In the genomic region with DNA sequence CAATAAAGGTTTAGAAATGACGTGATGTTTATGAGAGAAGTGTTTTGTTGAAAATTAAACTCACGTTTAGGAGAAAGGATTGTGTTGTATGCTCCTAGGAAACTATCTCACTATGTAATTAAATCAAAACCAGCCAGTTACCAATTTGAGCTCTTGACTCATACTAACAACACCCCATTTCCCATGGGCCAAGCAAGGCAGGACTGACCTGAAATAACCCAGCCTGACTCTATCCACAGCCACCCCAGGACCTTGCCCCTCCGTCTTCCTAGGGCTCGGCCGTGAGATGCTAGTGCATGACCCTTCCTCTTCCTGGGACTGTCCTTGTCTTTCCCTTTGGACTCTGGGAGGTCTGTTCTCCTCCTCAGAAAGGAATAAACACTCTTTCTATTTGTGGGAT, we compare ENCODE assay signal across 13 cellular contexts. TPM values are rescaled to one million over a fixed set of nuclear protein-coding genes. Genes with fewer than 3 reads are reported as not detected.
A peak's percentile ranks its signal among the peaks of the same experiment; 100 is the strongest.
DNase-seq lines count a peak whose midpoint lies in the region; TF ChIP-seq lines count a peak whose summit lies in the region.
"Had no signal": no experiment of that assay in that cellular context is flagged by ENCODE, and none has a peak within 500 bp of the region (broad histone marks: within the 10 kb centered on the region; RNA-seq: fewer than 3 reads in every experiment).

No MANE protein-coding gene starts in this region.

- H3K4me1 ChIP-seq in mesenchymal stem cell (ENCODE audit: control insufficient read depth, insufficient read depth, low read depth, low read length) (no peaks in the 10 kb centered on the region), transverse colon (peaks cover 0 to 58% (median 13%) of the 10 kb centered on the region in 4 donors)

- no peaks in the 10 kb centered on the region for H3K27me3 ChIP-seq in mesenchymal stem cell (ENCODE audit: control insufficient read depth in 1 of 2, insufficient read depth in 1 of 2, low read length in 2 of 2)
- H3K27me3 ChIP-seq in transverse colon, result no peaks in the 10 kb centered on the region

- no peaks in the 10 kb centered on the region for H3K9me3 ChIP-seq in mesenchymal stem cell (ENCODE audit: control insufficient read depth, low read length)
- H3K9me3 ChIP-seq in transverse colon, result no peaks in the 10 kb centered on the region

- no peak overlapping the region for H2BK5ac ChIP-seq in mesenchymal stem cell (ENCODE audit: low read depth, low read length, poor library complexity, severe bottlenecking)

- no peak for TF ChIP-seq EP300 in transverse colon (IDR thresholded peaks at IDR 0.05; ENCODE audit: low read depth)

- no peak overlapping the region for H3K23ac ChIP-seq in mesenchymal stem cell (ENCODE audit: low read length in 2 of 2)

- H2AFZ ChIP-seq in mesenchymal stem cell (ENCODE audit: low read depth, low read length), result no peak overlapping the region

- H3K18ac ChIP-seq in mesenchymal stem cell (ENCODE audit: low read depth in 1 of 2, low read length in 2 of 2), result no peak overlapping the region

- H3K79me1 ChIP-seq in mesenchymal stem cell (replicated peaks; ENCODE audit: low read length, poor library complexity, severe bottlenecking), result peaks cover 6% of the 10 kb centered on the region

- H4K8ac ChIP-seq in mesenchymal stem cell (ENCODE audit: low read length), result no peak overlapping the region

- in situ Hi-C loops in transverse colon (cut with MboI; ENCODE audit: low pct_ligation_motif_present in 1 of 4, low pct_unique_long_range_greater_than_20kb in 1 of 4, low sequenced_read_pairs in 3 of 4), result no loop called here

- WGBS in mesenchymal stem cell, result 53% methylated on average over 4 of the region's 5 CpGs
- WGBS in transverse colon (ENCODE audit: low coverage in 1 of 2), 2 donors, result 29 to 35% methylated on average over 5 of the region's 5 CpGs

- H3K27ac ChIP-seq in mesenchymal stem cell (ENCODE audit: low read length, poor library complexity, severe bottlenecking) (no peak overlapping the region), transverse colon (peak overlapping the region in 2 of 4 donors; percentile 10 to 19)

- peak overlapping the region; percentile 82 for H3K9ac ChIP-seq in mesenchymal stem cell (ENCODE audit: low read length)

- TF ChIP-seq CTCF in fibroblast of mammary gland (conservative IDR thresholded peaks at IDR 0.05; ENCODE audit: control insufficient read depth, insufficient read depth, low read depth, low read length) (no peak), transverse colon (IDR thresholded peaks at IDR 0.05) (no peak)

- no peak for TF ChIP-seq POLR2A in transverse colon (IDR thresholded peaks at IDR 0.05)

- intact Hi-C loops in transverse colon (cut with DNase I; ENCODE audit: low total_unique reads), result no loop called here

- H3K4ac ChIP-seq in mesenchymal stem cell (ENCODE audit: low read depth in 1 of 2, low read length in 2 of 2), result no peak overlapping the region

- H3K4me3 ChIP-seq in fibroblast of mammary gland (ENCODE audit: control insufficient read depth, low read depth, low read length) (no peak overlapping the region), mesenchymal stem cell (ENCODE audit: insufficient read depth in 1 of 2, low read depth in 1 of 2, low read length in 2 of 2) (peak overlapping the region in 1 of 2 experiments; percentile 49), transverse colon (no peak overlapping the region)

- no peak overlapping the region for H3K4me2 ChIP-seq in mesenchymal stem cell (ENCODE audit: low read length, poor library complexity, severe bottlenecking)

- H3K36me3 ChIP-seq in mesenchymal stem cell (ENCODE audit: control insufficient read depth in 1 of 2, insufficient read depth in 2 of 2, low read depth in 1 of 2, low read length in 2 of 2), result no peaks in the 10 kb centered on the region
- no peaks in the 10 kb centered on the region for H3K36me3 ChIP-seq in transverse colon

- no peak overlapping the region for H4K91ac ChIP-seq in mesenchymal stem cell (ENCODE audit: low read length)

- no peak overlapping the region for H2AK5ac ChIP-seq in mesenchymal stem cell (ENCODE audit: low read length, severe bottlenecking)

- DNase-seq in NCI-H748 (lab: John Stamatoyannopoulos, UW; ENCODE audit: unreplicated experiment), result peak; percentile 36
- DNase-seq in NCI-H748 treated with DMSO at 0.1 percent for 48 hours (lab: John Stamatoyannopoulos, UW), result no peak
- peak; percentile 82 for DNase-seq in fibroblast of mammary gland (ENCODE audit: low read depth)
- DNase-seq in mesenchymal stem cell, result peak; percentile 25
- peak; percentile 34 for DNase-seq in transverse colon
- DNase-seq in stimulated activated CD4-positive, alpha-beta T cell treated with anti-CD3 and anti-CD28 coated beads, Interleukin-4, amount 100 ng/mL, for 24 hours, result no peak
- no peak for DNase-seq in amniotic stem cell (lab: John Stamatoyannopoulos, UW)
- DNase-seq in HuH-7 (ENCODE audit: low spot score), result no peak
- DNase-seq: 8988T, activated B cell treated with CpG ODN at 0.5 μM for 24 hours, naive B cell, OCI-M1, retina had no signal

- no peak overlapping the region for H2BK12ac ChIP-seq in mesenchymal stem cell (ENCODE audit: low read length in 2 of 2)

- no peak overlapping the region for H2BK15ac ChIP-seq in mesenchymal stem cell (ENCODE audit: low read depth, poor library complexity, severe bottlenecking)

- H3K14ac ChIP-seq in mesenchymal stem cell (ENCODE audit: low read length in 2 of 2), result no peak overlapping the region

- H2BK120ac ChIP-seq in mesenchymal stem cell (ENCODE audit: low read depth, low read length), result no peak overlapping the region

RNA-seq across cellular contexts. Expression of gene TLR4, which starts 16.4 kb away (rescaled TPM):
- polyA plus RNA-seq in mesenchymal stem cell (2013, experiment 1 of 2), result 16.9 TPM
- 16.9 TPM for polyA plus RNA-seq in mesenchymal stem cell (2013, experiment 2 of 2)
- 10 to 100 TPM in 1 of 4 donors, 1 to 10 TPM in 3; 2.2 to 12.4 (median 6.5) TPM for total RNA-seq in transverse colon

Comparison
In these comparisons a context has a peak if more than half of its experiments do, and no peak if none do; other contexts are left out.
1. DNase-seq: peak in NCI-H748 (single experiment), fibroblast of mammary gland (single experiment), mesenchymal stem cell (single experiment) and transverse colon (single experiment); none in NCI-H748 treated with DMSO at 0.1 percent for 48 hours (single experiment), stimulated activated CD4-positive, alpha-beta T cell treated with anti-CD3 and anti-CD28 coated beads, Interleukin-4, amount 100 ng/mL, for 24 hours (single experiment), amniotic stem cell (single experiment) and HuH-7 (single experiment).